In genomic region chr7:96747413-96747940, GRCh38 we compare ENCODE assay signal across 12 cellular contexts. TPM values are rescaled to one million over a fixed set of nuclear protein-coding genes. Genes with fewer than 3 reads are reported as not detected.
DNase-seq lines count a peak whose midpoint lies in the region; TF ChIP-seq lines count a peak whose summit lies in the region.
"Had no signal": no experiment of that assay in that cellular context is flagged by ENCODE, and none has a peak within 500 bp of the region (broad histone marks: within the 10 kb centered on the region; RNA-seq: fewer than 3 reads in every experiment).

No MANE protein-coding gene starts in this region.

- POLR2A ChIA-PET in HEK293 (lab: Yijun Ruan, JAX), result no interaction called here
- POLR2A ChIA-PET in CD4-positive, alpha-beta memory T cell (lab: Charles Lee; ENCODE audit: partially characterized antibody), result no interaction called here

- no peaks in the 10 kb centered on the region for H3K4me1 Mint-ChIP-seq in CD4-positive, alpha-beta memory T cell
- H3K4me1 Mint-ChIP-seq: CD4-positive, CD25-positive, alpha-beta regulatory T cell had no signal

- H3K36me3 Mint-ChIP-seq in CD4-positive, alpha-beta memory T cell, result no peaks in the 10 kb centered on the region
- H3K36me3 Mint-ChIP-seq: CD4-positive, CD25-positive, alpha-beta regulatory T cell had no signal

- H3K4me1 ChIP-seq in HEK293 (ENCODE audit: control insufficient read depth, insufficient read depth, low read length) (no peaks in the 10 kb centered on the region), adipocyte (ENCODE audit: control insufficient read depth, insufficient read depth, low read length) (no peaks in the 10 kb centered on the region)
- H3K4me1 ChIP-seq in CD4-positive, alpha-beta memory T cell (ENCODE audit: insufficient read depth, low read length), result no peaks in the 10 kb centered on the region
- H3K4me1 ChIP-seq: BE2C, Caco-2, HAP-1 had no signal

- no peak overlapping the region for H3K27ac Mint-ChIP-seq in CD4-positive, alpha-beta memory T cell
- H3K27ac Mint-ChIP-seq: CD4-positive, CD25-positive, alpha-beta regulatory T cell had no signal

- peaks cover 5 to 6% of the 10 kb centered on the region in 2 donors for H3K27me3 Mint-ChIP-seq in CD4-positive, alpha-beta memory T cell

- no peaks in the 10 kb centered on the region for H3K27me3 ChIP-seq in adipocyte (replicated peaks; ENCODE audit: control insufficient read depth, insufficient read depth, low read length)
- no peaks in the 10 kb centered on the region for H3K27me3 ChIP-seq in CD4-positive, alpha-beta memory T cell (ENCODE audit: insufficient read depth, low read length)
- H3K27me3 ChIP-seq: BE2C had no signal

- peaks cover 0 to 18% (median 4%) of the 10 kb centered on the region in 8 donors for H3K9me3 Mint-ChIP-seq in CD4-positive, alpha-beta memory T cell

- TF ChIP-seq CTCF in HEK293 (tag by site-specific recombination; IDR thresholded peaks at IDR 0.05) (no peak), fibroblast of mammary gland (conservative IDR thresholded peaks at IDR 0.05; ENCODE audit: control insufficient read depth, insufficient read depth, low read depth, low read length) (no peak)

- no peaks in the 10 kb centered on the region for H3K9me3 ChIP-seq in HEK293 (ENCODE audit: control insufficient read depth, insufficient read depth, low read depth, low read length)
- no peaks in the 10 kb centered on the region for H3K9me3 ChIP-seq in adipocyte (ENCODE audit: control insufficient read depth, low read length)
- H3K9me3 ChIP-seq in CD4-positive, alpha-beta memory T cell (ENCODE audit: control insufficient read depth in 1 of 2, low read length in 2 of 2), result no peaks in the 10 kb centered on the region
- H3K9me3 ChIP-seq: BE2C, Caco-2, HAP-1 had no signal

- intact Hi-C loops in CD4-positive, alpha-beta memory T cell (cut with micrococcal nuclease), result no loop called here

- H3K27ac ChIP-seq in HEK293 (ENCODE audit: extremely low read depth, low read depth, low read length), result no peak overlapping the region
- H3K27ac ChIP-seq in CD4-positive, alpha-beta memory T cell (ENCODE audit: low read depth, low read length), result no peak overlapping the region

- CTCF ChIA-PET in HEK293 (lab: Yijun Ruan, JAX), result no interaction called here
- CTCF ChIA-PET in CD4-positive, alpha-beta memory T cell (lab: Charles Lee; ENCODE audit: partially characterized antibody), result no interaction called here

- DNase-seq in adipocyte (ENCODE audit: low read depth), result peak; percentile 51
- peak; percentile 11 for DNase-seq in fibroblast of mammary gland (ENCODE audit: low read depth)
- no peak for DNase-seq in stimulated activated CD4-positive, alpha-beta T cell treated with anti-CD3 and anti-CD28 coated beads, Interleukin-15, amount 100 ng/mL, for 24 hours
- no peak for DNase-seq in activated CD4-positive, alpha-beta T cell treated with anti-CD3 and anti-CD28 coated beads, Interleukin-2, amount 50 U/mL, for 48 hours
- DNase-seq in CD4-positive, alpha-beta memory T cell, result no peak
- DNase-seq: ACHN; BE2C; C1 segment of cervical spinal cord; Caco-2; CD4-positive, CD25-positive, alpha-beta regulatory T cell had no signal

- H3K36me3 ChIP-seq in HEK293 (ENCODE audit: control insufficient read depth in 2 of 2, insufficient read depth in 1 of 2, low read length in 2 of 2), result no peaks in the 10 kb centered on the region
- no peaks in the 10 kb centered on the region for H3K36me3 ChIP-seq in adipocyte (ENCODE audit: control insufficient read depth, insufficient read depth, low read length, severe bottlenecking)
- H3K36me3 ChIP-seq in CD4-positive, alpha-beta memory T cell (ENCODE audit: insufficient read depth, low read length), result no peaks in the 10 kb centered on the region
- H3K36me3 ChIP-seq: BE2C, HAP-1 had no signal

- H3K4me3 Mint-ChIP-seq in CD4-positive, alpha-beta memory T cell, result no peak overlapping the region
- H3K4me3 Mint-ChIP-seq: CD4-positive, CD25-positive, alpha-beta regulatory T cell had no signal

- no peak overlapping the region for H3K9ac ChIP-seq in adipocyte (ENCODE audit: low read length)

- no peak overlapping the region for H3K4me3 ChIP-seq in HEK293 (ENCODE audit: low read depth, low read length)
- H3K4me3 ChIP-seq in adipocyte (ENCODE audit: low read length), result no peak overlapping the region
- no peak overlapping the region for H3K4me3 ChIP-seq in fibroblast of mammary gland (ENCODE audit: control insufficient read depth, low read depth, low read length)
- H3K4me3 ChIP-seq in CD4-positive, alpha-beta memory T cell (ENCODE audit: low read length in 2 of 2), result no peak overlapping the region
- H3K4me3 ChIP-seq: HAP-1 had no signal

TF ChIP-seq in HEK293, 187 proteins besides CTCF, POLR2A, EP300 and RAD21:
- TF ChIP-seq ZNF266 (tag by site-specific recombination; IDR thresholded peaks at IDR 0.05; ENCODE audit: low read depth) (no peak), ZNF670 (tag by site-specific recombination; IDR thresholded peaks at IDR 0.05; ENCODE audit: low read depth) (no peak), ZNF366 (tag by site-specific recombination; conservative IDR thresholded peaks at IDR 0.05) (peak; percentile 47; the same call in 1 of the 2 replicates), ZSCAN18 (tag by site-specific recombination; IDR thresholded peaks at IDR 0.05) (no peak), ZNF248 (tag by site-specific recombination; IDR thresholded peaks at IDR 0.05) (no peak), ZNF10 (tag by site-specific recombination; IDR thresholded peaks at IDR 0.05) (no peak), ZNF600 (tag by site-specific recombination; IDR thresholded peaks at IDR 0.05) (no peak)

RNA-seq across cellular contexts. Expression of gene SEM1, which starts 37.8 kb away (rescaled TPM):
- 10 to 100 TPM; 35.1 to 41.0 TPM for total RNA-seq in CD4-positive, alpha-beta memory T cell
- polyA plus RNA-seq in CD4-positive, alpha-beta memory T cell, result 100 to 1,000 TPM; 127 to 152 TPM

Comparison
In these comparisons a context has a peak if more than half of its experiments do, and no peak if none do; other contexts are left out.
1. DNase-seq: peak in adipocyte (single experiment) and fibroblast of mammary gland (single experiment); none in stimulated activated CD4-positive, alpha-beta T cell treated with anti-CD3 and anti-CD28 coated beads, Interleukin-15, amount 100 ng/mL, for 24 hours (single experiment), activated CD4-positive, alpha-beta T cell treated with anti-CD3 and anti-CD28 coated beads, Interleukin-2, amount 50 U/mL, for 48 hours (0 of 2) and CD4-positive, alpha-beta memory T cell (0 of 5).